9 cellular contexts compared by ENCODE assay signal in genomic region chr2:197273485-197273884, GRCh38. TPM values are rescaled to one million over a fixed set of nuclear protein-coding genes. Genes with fewer than 3 reads are reported as not detected.
A peak's percentile ranks its signal among the peaks of the same experiment; 100 is the strongest.
DNase-seq lines count a peak whose midpoint lies in the region; ATAC-seq and FAIRE-seq lines count a peak whose summit lies in the region.
"Had no signal": no experiment of that assay in that cellular context is flagged by ENCODE, and none has a peak within 500 bp of the region (broad histone marks: within the 10 kb centered on the region; RNA-seq: fewer than 3 reads in every experiment).

No MANE protein-coding gene starts in this region.

- no peak for DNase-seq in stimulated activated naive CD8-positive, alpha-beta T cell treated with anti-CD3 and anti-CD28 coated beads, Interleukin-15, Interleukin-2, amounts not matched to agents 100 U/mL and 50 U/mL, for 24 hours
- DNase-seq in NCI-H524 (lab: John Stamatoyannopoulos, UW) = peak; percentile 77 to 94
- DNase-seq in left lobe of liver (ENCODE audit: low spot score) = peak; percentile 73
- no peak for DNase-seq in urothelium cell line (ENCODE audit: low spot score)
- no peak for DNase-seq in T-helper 2 cell treated with Interferon-gamma antibody and Interleukin-4, amounts not matched to agents 5 μg/mL and 100 μg/mL, for 36 hours (ENCODE audit: low spot score)
- no peak for DNase-seq in NOMO-1 (lab: John Stamatoyannopoulos, UW; ENCODE audit: unreplicated experiment in 2 of 2)
- no peak for DNase-seq in activated effector memory CD4-positive, alpha-beta T cell treated with Interleukin-2 at 50 U/mL for 16 hours

- peaks cover 24% of the 10 kb centered on the region for H3K36me3 Mint-ChIP-seq in stimulated activated naive CD8-positive, alpha-beta T cell treated with anti-CD3 and anti-CD28 coated beads, Interleukin-15, Interleukin-2, amounts not matched to agents 100 ng/mL and 50 ng/mL, for 24 hours (ENCODE audit: low read depth)
- peaks cover 17% of the 10 kb centered on the region for H3K36me3 Mint-ChIP-seq in T-helper 2 cell treated with Interferon-gamma antibody and Interleukin-4, amounts not matched to agents 5 μg/mL and 100 μg/mL, for 36 hours (ENCODE audit: low read depth)

- H3K4me3 Mint-ChIP-seq in stimulated activated naive CD8-positive, alpha-beta T cell treated with anti-CD3 and anti-CD28 coated beads, Interleukin-15, Interleukin-2, amounts not matched to agents 100 ng/mL and 50 ng/mL, for 24 hours = no peak overlapping the region
- H3K4me3 Mint-ChIP-seq in T-helper 2 cell treated with Interferon-gamma antibody and Interleukin-4, amounts not matched to agents 5 μg/mL and 100 μg/mL, for 36 hours = no peak overlapping the region

- no peak for ATAC-seq in stimulated activated naive CD8-positive, alpha-beta T cell treated with anti-CD3 and anti-CD28 coated beads, Interleukin-15, Interleukin-2, amounts not matched to agents 100 U/mL and 50 U/mL, for 24 hours
- ATAC-seq in left lobe of liver = peak; percentile 99
- ATAC-seq: gastroesophageal sphincter had no signal

- no peaks in the 10 kb centered on the region for H3K27me3 Mint-ChIP-seq in stimulated activated naive CD8-positive, alpha-beta T cell treated with anti-CD3 and anti-CD28 coated beads, Interleukin-15, Interleukin-2, amounts not matched to agents 100 ng/mL and 50 ng/mL, for 24 hours
- H3K27me3 Mint-ChIP-seq in T-helper 2 cell treated with Interferon-gamma antibody and Interleukin-4, amounts not matched to agents 5 μg/mL and 100 μg/mL, for 36 hours (ENCODE audit: low read depth) = no peaks in the 10 kb centered on the region

- peaks cover 88% of the 10 kb centered on the region for H3K4me1 Mint-ChIP-seq in stimulated activated naive CD8-positive, alpha-beta T cell treated with anti-CD3 and anti-CD28 coated beads, Interleukin-15, Interleukin-2, amounts not matched to agents 100 ng/mL and 50 ng/mL, for 24 hours (ENCODE audit: low read depth)
- H3K4me1 Mint-ChIP-seq in T-helper 2 cell treated with Interferon-gamma antibody and Interleukin-4, amounts not matched to agents 5 μg/mL and 100 μg/mL, for 36 hours (ENCODE audit: low read depth) = peaks cover 60% of the 10 kb centered on the region

- FAIRE-seq in urothelium cell line (lab: Jason Lieb, UNC) = no peak

- H3K9me3 Mint-ChIP-seq in stimulated activated naive CD8-positive, alpha-beta T cell treated with anti-CD3 and anti-CD28 coated beads, Interleukin-15, Interleukin-2, amounts not matched to agents 100 ng/mL and 50 ng/mL, for 24 hours = no peaks in the 10 kb centered on the region
- no peaks in the 10 kb centered on the region for H3K9me3 Mint-ChIP-seq in T-helper 2 cell treated with Interferon-gamma antibody and Interleukin-4, amounts not matched to agents 5 μg/mL and 100 μg/mL, for 36 hours

- H3K27ac Mint-ChIP-seq in stimulated activated naive CD8-positive, alpha-beta T cell treated with anti-CD3 and anti-CD28 coated beads, Interleukin-15, Interleukin-2, amounts not matched to agents 100 ng/mL and 50 ng/mL, for 24 hours = peak overlapping the region; percentile 74
- no peak overlapping the region for H3K27ac Mint-ChIP-seq in T-helper 2 cell treated with Interferon-gamma antibody and Interleukin-4, amounts not matched to agents 5 μg/mL and 100 μg/mL, for 36 hours

RNA-seq across cellular contexts. Expression of gene ANKRD44, which starts 37.1 kb away (rescaled TPM):
- 7.9 TPM for total RNA-seq in left lobe of liver

Comparison
In these comparisons a context has a peak if more than half of its experiments do, and no peak if none do; other contexts are left out.
1. DNase-seq: peak in NCI-H524 (2 of 2) and left lobe of liver (single experiment); none in stimulated activated naive CD8-positive, alpha-beta T cell treated with anti-CD3 and anti-CD28 coated beads, Interleukin-15, Interleukin-2, amounts not matched to agents 100 U/mL and 50 U/mL, for 24 hours (single experiment), urothelium cell line (single experiment), T-helper 2 cell treated with Interferon-gamma antibody and Interleukin-4, amounts not matched to agents 5 μg/mL and 100 μg/mL, for 36 hours (single experiment), NOMO-1 (0 of 2) and activated effector memory CD4-positive, alpha-beta T cell treated with Interleukin-2 at 50 U/mL for 16 hours (single experiment).